30 cellular contexts compared by ENCODE assay signal in the genomic region with DNA sequence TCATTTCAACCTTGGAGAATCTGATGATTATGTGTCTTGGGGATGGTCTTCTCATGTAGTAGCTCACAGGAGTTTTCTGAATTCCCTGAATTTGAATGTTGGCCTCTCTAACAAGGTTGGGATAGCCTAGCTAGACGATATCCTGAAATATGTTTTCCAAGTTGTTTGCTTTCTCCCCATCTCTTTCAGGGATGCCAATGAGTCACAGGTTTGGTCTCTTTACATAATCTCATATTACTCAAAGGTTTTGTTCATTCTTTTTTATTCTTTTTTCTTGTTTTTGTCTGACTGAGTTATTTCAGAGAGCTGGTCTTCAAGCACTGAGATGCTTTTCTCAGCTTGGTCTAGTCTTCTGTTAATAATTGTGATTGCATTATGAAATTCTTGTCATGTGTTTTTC. TPM values are rescaled to one million over a fixed set of nuclear protein-coding genes. Genes with fewer than 3 reads are reported as not detected.
"Had no signal": no experiment of that assay in that cellular context is flagged by ENCODE, and none has a peak within 500 bp of the region (broad histone marks: within the 10 kb centered on the region; RNA-seq: fewer than 3 reads in every experiment).

No MANE protein-coding gene starts in this region.

- H3K27me3 ChIP-seq: esophagus squamous epithelium, gastrocnemius medialis, left lung had no signal

- H3K27ac ChIP-seq: coronary artery, dorsolateral prefrontal cortex, epithelial cell of prostate, esophagus squamous epithelium, gastrocnemius medialis, heart right ventricle, left lung, lower lobe of right lung had no signal

- H3K36me3 ChIP-seq: esophagus squamous epithelium, gastrocnemius medialis, heart right ventricle, left lung, lower lobe of right lung had no signal

- H3K4me3 ChIP-seq: coronary artery, dorsolateral prefrontal cortex, esophagus squamous epithelium, gastrocnemius medialis, heart right ventricle, left lung, lower lobe of right lung, mucosa of descending colon had no signal

- H3K9me3 ChIP-seq: esophagus squamous epithelium, gastrocnemius medialis, heart right ventricle, left lung, lower lobe of right lung, mucosa of descending colon had no signal

- ATAC-seq: esophagus mucosa; gastrocnemius medialis; heart right ventricle; left cardiac atrium; left lung; left ventricle myocardium superior; lower lobe of right lung; mucosa of descending colon; naive thymus-derived CD8-positive, alpha-beta T cell had no signal

- DNase-seq: dermis blood vessel endothelial cell; dorsolateral prefrontal cortex; effector CD4-positive, alpha-beta T cell; effector memory CD4-positive, alpha-beta T cell; erythroblast; esophagus squamous epithelium; foreskin fibroblast; foreskin melanocyte; gastrocnemius medialis; glutamatergic neuron; head of caudate nucleus; heart right ventricle; hippocampal formation; left cardiac atrium; left lung; left ventricle myocardium superior; lower lobe of right lung; mesenchymal stem cell; mucosa of descending colon; naive B cell; naive thymus-derived CD8-positive, alpha-beta T cell had no signal

- H3K4me1 ChIP-seq: esophagus squamous epithelium, gastrocnemius medialis, heart right ventricle, left lung, lower lobe of right lung had no signal

RNA-seq across cellular contexts. Expression of a gene that starts 42.7 kb away (rescaled TPM):
- total RNA-seq: dermis blood vessel endothelial cell; endothelial cell of umbilical vein; esophagus mucosa; gastrocnemius medialis; glomerular endothelial cell; kidney epithelial cell; left lung; left ventricle myocardium superior; lower lobe of right lung; lung microvascular endothelial cell; mesenteric fat pad; myocyte; naive thymus-derived CD8-positive, alpha-beta T cell had no signal
